In genomic region chr13:111371211-111371610, GRCh38 we compare ENCODE assay signal across 27 cellular contexts. TPM values are rescaled to one million over a fixed set of nuclear protein-coding genes. Genes with fewer than 3 reads are reported as not detected.
DNase-seq lines count a peak whose midpoint lies in the region; TF ChIP-seq lines count a peak whose summit lies in the region.
"Had no signal": no experiment of that assay in that cellular context is flagged by ENCODE, and none has a peak within 500 bp of the region (broad histone marks: within the 10 kb centered on the region; RNA-seq: fewer than 3 reads in every experiment).

No MANE protein-coding gene starts in this region.

- TF ChIP-seq RAD21 in neural cell (conservative IDR thresholded peaks at IDR 0.05): no peak

- no TSS peak for BruUV-seq in A673 (replicated peaks; lab: Mats Ljungman, UMichigan)

- H4K20me1 ChIP-seq in neural cell (ENCODE audit: insufficient read depth): no peaks in the 10 kb centered on the region

- no peaks in the 10 kb centered on the region for H3F3A ChIP-seq in neural cell (ENCODE audit: insufficient read depth, low read length, poor library complexity, severe bottlenecking)

- H3K4me2 ChIP-seq in neural cell (ENCODE audit: low read length) (peak overlapping the region; percentile 41), mesenchymal stem cell (ENCODE audit: low read length, poor library complexity, severe bottlenecking) (no peak overlapping the region)

- H2AFZ ChIP-seq in neural cell (ENCODE audit: low read depth, low read length): peak overlapping the region; percentile 25
- no peak overlapping the region for H2AFZ ChIP-seq in mesenchymal stem cell (ENCODE audit: low read depth, low read length)

- no peak overlapping the region for H2BK120ac ChIP-seq in mesenchymal stem cell (ENCODE audit: low read depth, low read length)

- no peak overlapping the region for H4K8ac ChIP-seq in mesenchymal stem cell (ENCODE audit: low read length)

- H3K4me1 ChIP-seq in A673 (ENCODE audit: insufficient read depth, low read length, poor library complexity, severe bottlenecking) (no peaks in the 10 kb centered on the region), esophagus squamous epithelium (no peaks in the 10 kb centered on the region), mesenchymal stem cell (ENCODE audit: control insufficient read depth, insufficient read depth, low read depth, low read length) (no peaks in the 10 kb centered on the region)
- H3K4me1 ChIP-seq: body of pancreas had no signal

- 41 to 70% methylated on average over 6 of the region's 6 CpGs for WGBS in esophagus squamous epithelium, 2 donors
- 67% methylated on average over 6 of the region's 6 CpGs for WGBS in mesenchymal stem cell

- TF ChIP-seq CTCF in A673 (conservative IDR thresholded peaks at IDR 0.05; ENCODE audit: low read depth, low read length) (no peak), fibroblast of mammary gland (conservative IDR thresholded peaks at IDR 0.05; ENCODE audit: control insufficient read depth, insufficient read depth, low read depth, low read length) (no peak), neural cell (IDR thresholded peaks at IDR 0.05; ENCODE audit: poor library complexity, severe bottlenecking) (no peak), esophagus squamous epithelium (IDR thresholded peaks at IDR 0.05) (no peak)

- H3K79me1 ChIP-seq in mesenchymal stem cell (replicated peaks; ENCODE audit: low read length, poor library complexity, severe bottlenecking): no peaks in the 10 kb centered on the region

- POLR2A ChIA-PET in A673 (lab: Charles Lee; ENCODE audit: low non-redundant PET): no interaction called here

- no peaks in the 10 kb centered on the region for H3K36me3 ChIP-seq in A673 (ENCODE audit: insufficient read depth, low read length, poor library complexity, severe bottlenecking)
- H3K36me3 ChIP-seq in neural cell (ENCODE audit: insufficient read depth, low read length): no peaks in the 10 kb centered on the region
- H3K36me3 ChIP-seq in esophagus squamous epithelium: no peaks in the 10 kb centered on the region
- no peaks in the 10 kb centered on the region for H3K36me3 ChIP-seq in mesenchymal stem cell (ENCODE audit: control insufficient read depth in 1 of 2, insufficient read depth in 2 of 2, low read depth in 1 of 2, low read length in 2 of 2)

- no peak overlapping the region for H3K23ac ChIP-seq in mesenchymal stem cell (ENCODE audit: low read length in 2 of 2)

- H3K4ac ChIP-seq in mesenchymal stem cell (ENCODE audit: low read depth in 1 of 2, low read length in 2 of 2): no peak overlapping the region

- no peak overlapping the region for H3K14ac ChIP-seq in mesenchymal stem cell (ENCODE audit: low read length in 2 of 2)

- H3K18ac ChIP-seq in mesenchymal stem cell (ENCODE audit: low read depth in 1 of 2, low read length in 2 of 2): no peak overlapping the region

- TF ChIP-seq EP300 in neural cell (conservative IDR thresholded peaks at IDR 0.05; ENCODE audit: poor library complexity, severe bottlenecking): peak; percentile 45

- DNase-seq in A673 (ENCODE audit: low spot score) (peak; percentile 9), NCI-H2227 (lab: John Stamatoyannopoulos, UW; ENCODE audit: unreplicated experiment) (peak; percentile 74), fibroblast of mammary gland (ENCODE audit: low read depth) (peak; percentile 49), esophagus squamous epithelium (lab: John Stamatoyannopoulos, UW) (no peak), NCI-H2171 treated with DMSO at 0.1 percent for 48 hours (lab: John Stamatoyannopoulos, UW) (no peak), mesenchymal stem cell (no peak), HPDE6-E6E7 (ENCODE audit: extremely low spot score) (no peak)
- DNase-seq: activated CD4-positive, alpha-beta T cell treated with anti-CD3 and anti-CD28 coated beads for 4 hours; activated naive CD4-positive, alpha-beta T cell; activated T-cell treated with anti-CD3 and anti-CD28 coated beads, Interleukin-2, amount 50 U/mL, for 4 hours; body of pancreas; cerebellar nuclear complex; DMS153; hypothalamus; NCI-H1436; NCI-H2107; occipital lobe; PC-3 had no signal

- no peak overlapping the region for H2BK15ac ChIP-seq in mesenchymal stem cell (ENCODE audit: low read depth, poor library complexity, severe bottlenecking)

- H3K4me3 ChIP-seq in A673 (ENCODE audit: low read depth, low read length, poor library complexity, severe bottlenecking): no peak overlapping the region
- no peak overlapping the region for H3K4me3 ChIP-seq in fibroblast of mammary gland (ENCODE audit: control insufficient read depth, low read depth, low read length)
- peak overlapping the region; percentile 17 for H3K4me3 ChIP-seq in neural cell (ENCODE audit: low read length)
- H3K4me3 ChIP-seq in esophagus squamous epithelium: no peak overlapping the region
- H3K4me3 ChIP-seq in mesenchymal stem cell (ENCODE audit: insufficient read depth in 1 of 2, low read depth in 1 of 2, low read length in 2 of 2): no peak overlapping the region
- H3K4me3 ChIP-seq: body of pancreas, K562 had no signal

- H3K9me3 ChIP-seq in A673 (ENCODE audit: low read depth, low read length, poor library complexity, severe bottlenecking) (no peaks in the 10 kb centered on the region), neural cell (ENCODE audit: low read length) (no peaks in the 10 kb centered on the region), esophagus squamous epithelium (no peaks in the 10 kb centered on the region), mesenchymal stem cell (ENCODE audit: control insufficient read depth, low read length) (no peaks in the 10 kb centered on the region)
- H3K9me3 ChIP-seq: body of pancreas had no signal

- CTCF ChIA-PET in A673 (lab: Charles Lee): no interaction called here

- no peak overlapping the region for H2BK5ac ChIP-seq in mesenchymal stem cell (ENCODE audit: low read depth, low read length, poor library complexity, severe bottlenecking)

- no peaks in the 10 kb centered on the region for H3K79me2 ChIP-seq in neural cell (replicated peaks; ENCODE audit: insufficient read depth, low read length)

- H3K9me2 ChIP-seq in neural cell (ENCODE audit: insufficient read depth, low read length): no peaks in the 10 kb centered on the region

- intact Hi-C loops in A673 (cut with micrococcal nuclease; ENCODE audit: unreplicated experiment) (no loop called here), esophagus squamous epithelium (cut with DNase I) (no loop called here)

- H3K9ac ChIP-seq in neural cell (ENCODE audit: low read length) (peak overlapping the region; percentile 37), mesenchymal stem cell (ENCODE audit: low read length) (no peak overlapping the region)

- H4K91ac ChIP-seq in mesenchymal stem cell (ENCODE audit: low read length): no peak overlapping the region

- no peaks in the 10 kb centered on the region for H3K27me3 ChIP-seq in A673 (replicated peaks; ENCODE audit: insufficient read depth, low read depth, low read length, poor library complexity)
- no peaks in the 10 kb centered on the region for H3K27me3 ChIP-seq in neural cell (ENCODE audit: insufficient read depth, low read depth, low read length)
- no peaks in the 10 kb centered on the region for H3K27me3 ChIP-seq in esophagus squamous epithelium
- peaks cover 0 to 27% of the 10 kb centered on the region in 2 experiments for H3K27me3 ChIP-seq in mesenchymal stem cell (ENCODE audit: control insufficient read depth in 1 of 2, insufficient read depth in 1 of 2, low read length in 2 of 2)
- H3K27me3 ChIP-seq: body of pancreas had no signal

- H3K27ac ChIP-seq in A673 (ENCODE audit: low read depth, low read length, poor library complexity, severe bottlenecking) (no peak overlapping the region), neural cell (ENCODE audit: low read length) (peak overlapping the region; percentile 70), esophagus squamous epithelium (no peak overlapping the region), mesenchymal stem cell (ENCODE audit: low read length, poor library complexity, severe bottlenecking) (no peak overlapping the region)
- H3K27ac ChIP-seq: body of pancreas, VCaP had no signal

- H2AK5ac ChIP-seq in mesenchymal stem cell (ENCODE audit: low read length, severe bottlenecking): no peak overlapping the region

- no peak overlapping the region for H2BK12ac ChIP-seq in mesenchymal stem cell (ENCODE audit: low read length in 2 of 2)

- TF ChIP-seq POLR2A in esophagus squamous epithelium (IDR thresholded peaks at IDR 0.05): no peak

TF ChIP-seq in neural cell, 6 proteins besides CTCF, POLR2A, EP300 and RAD21 (continues in another document):
- TF ChIP-seq SMC3 (conservative IDR thresholded peaks at IDR 0.05; ENCODE audit: poor library complexity) (peak; percentile 24), POLR2AphosphoS5 (IDR thresholded peaks at IDR 0.05) (no peak), TAF1 (IDR thresholded peaks at IDR 0.05; ENCODE audit: low read depth) (no peak), EZH2 (IDR thresholded peaks at IDR 0.05; ENCODE audit: borderline replicate concordance, insufficient read depth, low read length, poor library complexity, severe bottlenecking) (no peak), MXI1 (conservative IDR thresholded peaks at IDR 0.05; ENCODE audit: poor library complexity, severe bottlenecking) (no peak)

RNA-seq across cellular contexts. Expression of gene TEX29, which starts 50.8 kb away (rescaled TPM):
- total RNA-seq in A673 (2021): 0.45 and 0.76 TPM in 2 replicates
- not detected in 2 replicates for polyA plus RNA-seq in neural cell
- 1.5 TPM in 1 of 2 replicates, not detected in the other for polyA minus RNA-seq in neural cell
- not detected for total RNA-seq in esophagus squamous epithelium
- polyA plus RNA-seq in mesenchymal stem cell (2013, experiment 1 of 2): 0.41 TPM
- polyA plus RNA-seq in mesenchymal stem cell (2013, experiment 2 of 2): 0.44 TPM
- total RNA-seq: body of pancreas, endothelial cell of umbilical vein, frontal cortex, K562, M059J, occipital lobe, PC-3, pulmonary artery endothelial cell, Right ventricle myocardium inferior, skeletal muscle tissue had no signal

Comparison
In these comparisons a context has a peak if more than half of its experiments do, and no peak if none do; other contexts are left out.
1. DNase-seq: peak in A673 (single experiment), NCI-H2227 (single experiment) and fibroblast of mammary gland (single experiment); none in esophagus squamous epithelium (single experiment), NCI-H2171 treated with DMSO at 0.1 percent for 48 hours (single experiment), mesenchymal stem cell (single experiment) and HPDE6-E6E7 (single experiment).